ENCODE assay signal across 8 cellular contexts in genomic region chr9:2622361-2623045, GRCh38. TPM values are rescaled to one million over a fixed set of nuclear protein-coding genes. Genes with fewer than 3 reads are reported as not detected.
DNase-seq lines count a peak whose midpoint lies in the region; ATAC-seq and TF ChIP-seq lines count a peak whose summit lies in the region.

No MANE protein-coding gene starts in this region.

- no peaks in the 10 kb centered on the region for H3K36me3 ChIP-seq in right atrium auricular region
- H3K36me3 ChIP-seq in prostate gland: no peaks in the 10 kb centered on the region

- peaks cover 3% of the 10 kb centered on the region for H3K79me1 ChIP-seq in H9 (ENCODE audit: insufficient read depth, low read depth, low read length, poor library complexity, severe bottlenecking)

- no peak overlapping the region for H3T11ph ChIP-seq in H9 (ENCODE audit: low read length)

- H3K56ac ChIP-seq in H9 (ENCODE audit: insufficient read length, low read depth, low read length): no peak overlapping the region

- peaks cover 0 to 4% of the 10 kb centered on the region in 2 experiments; a peak in 2 of 5 replicates for H3K9me3 Mint-ChIP-seq in H9
- H3K9me3 Mint-ChIP-seq in activated naive CD4-positive, alpha-beta T cell treated with anti-CD3 and anti-CD28 coated beads, Interleukin-2, amount 50 U/mL, for 72 hours: peaks cover 0 to 4% of the 10 kb centered on the region in 2 donors

- no peaks in the 10 kb centered on the region for H3K9me3 ChIP-seq in H9 (ENCODE audit: control insufficient read depth, low read depth, low read length)
- H3K9me3 ChIP-seq in right atrium auricular region: no peaks in the 10 kb centered on the region
- H3K9me3 ChIP-seq in prostate gland: no peaks in the 10 kb centered on the region

- peak overlapping the region; percentile 70 for H3K18ac ChIP-seq in H9 (ENCODE audit: insufficient read length, low read depth, low read length)

- no peak overlapping the region for H2AK5ac ChIP-seq in H9 (ENCODE audit: insufficient read length, low read length)

- H3K4me1 Mint-ChIP-seq in H9: peaks cover 37 to 52% of the 10 kb centered on the region in 2 experiments

- peak overlapping the region; percentile 78 to 81 for H3K4me3 ChIP-seq in right atrium auricular region
- peak overlapping the region; percentile 56 to 73 for H3K4me3 ChIP-seq in prostate gland

- H4K91ac ChIP-seq in H9 (ENCODE audit: insufficient read length, low read depth, low read length): no peak overlapping the region

- H3K27ac ChIP-seq in H9 (ENCODE audit: insufficient read length, low read depth, low read length) (no peak overlapping the region), right atrium auricular region (peak overlapping the region; percentile 90 to 97), prostate gland (peak overlapping the region; percentile 78 to 86)

- H4K8ac ChIP-seq in H9 (replicated peaks; ENCODE audit: insufficient read length, low read depth, low read length): no peak overlapping the region

- no peak overlapping the region for H2BK15ac ChIP-seq in H9 (ENCODE audit: low read depth, low read length)

- WGBS in H9 (ENCODE audit: extremely low coverage, insufficient read length, low lambda C conversion rate): no CpG with 5 or more reads among the region's 74 CpGs
- WGBS in prostate gland: 1% methylated on average over 52 of the region's 74 CpGs

- H3K27me3 Mint-ChIP-seq in H9 (ENCODE audit: low read depth): peaks cover 40% of the 10 kb centered on the region

- no peak overlapping the region for H2BK120ac ChIP-seq in H9 (ENCODE audit: low read depth, low read length, poor library complexity, severe bottlenecking)

- TF ChIP-seq CTCF in H9 (conservative IDR thresholded peaks at IDR 0.05) (no peak), right atrium auricular region (IDR thresholded peaks at IDR 0.05) (no peak), prostate gland (IDR thresholded peaks at IDR 0.05) (no peak)

- no peak overlapping the region for H4K5ac ChIP-seq in H9 (ENCODE audit: insufficient read length, low read depth, low read length)

- H3K4ac ChIP-seq in H9 (ENCODE audit: low read depth, low read length): no peak overlapping the region

- peak overlapping the region; percentile 79 for H3K9ac ChIP-seq in H9 (ENCODE audit: extremely low read depth, insufficient read length, low read length)

- no peaks in the 10 kb centered on the region for H4K20me1 ChIP-seq in H9 (ENCODE audit: control insufficient read depth, insufficient read depth, insufficient read length)

- H2BK5ac ChIP-seq in H9 (ENCODE audit: insufficient read length, low read length): no peak overlapping the region

- H3K4me3 Mint-ChIP-seq in H9: peak overlapping the region; percentile 83 to 94

- H3K23ac ChIP-seq in H9 (ENCODE audit: insufficient read length, low read depth, low read length): no peak overlapping the region

- peak overlapping the region in 1 of 3 experiments; percentile 94; a peak in 2 of 7 replicates for H3K27ac Mint-ChIP-seq in H9
- H3K27ac Mint-ChIP-seq in activated naive CD4-positive, alpha-beta T cell treated with anti-CD3 and anti-CD28 coated beads, Interleukin-2, amount 50 U/mL, for 72 hours: peak overlapping the region in 1 of 2 donors; percentile 29

- H3K4me2 ChIP-seq in H9 (ENCODE audit: insufficient read depth, insufficient read length, low read length): peak overlapping the region; percentile 64

- TF ChIP-seq POLR2A in prostate gland (IDR thresholded peaks at IDR 0.05): no peak

- peaks cover 19% of the 10 kb centered on the region for H3K23me2 ChIP-seq in H9 (ENCODE audit: insufficient read length, low read depth, low read length, poor library complexity, severe bottlenecking)

- H3K27me3 ChIP-seq in H9 (ENCODE audit: insufficient read depth, low read length): 0 out of 2 replicates have a peak, but pooled peaks cover 2% of the 10 kb centered on the region
- H3K27me3 ChIP-seq in right atrium auricular region: no peaks in the 10 kb centered on the region
- no peaks in the 10 kb centered on the region for H3K27me3 ChIP-seq in prostate gland (replicated peaks; ENCODE audit: insufficient read depth)

- no peak overlapping the region for H2BK20ac ChIP-seq in H9 (ENCODE audit: low read depth, low read length, poor library complexity, severe bottlenecking)

- ATAC-seq in activated naive CD4-positive, alpha-beta T cell treated with anti-CD3 and anti-CD28 coated beads, Interleukin-2, amount 50 U/mL, for 72 hours: peak; percentile 11 to 42
- no peak for ATAC-seq in HG03469 (IDR thresholded peaks at IDR 0.05; ENCODE audit: unreplicated experiment)

- H3K79me2 ChIP-seq in H9 (ENCODE audit: insufficient read depth, low read length): peaks cover 25% of the 10 kb centered on the region

- H3K4me1 ChIP-seq in H9 (ENCODE audit: insufficient read depth, low read length): peaks cover 12% of the 10 kb centered on the region
- H3K4me1 ChIP-seq in right atrium auricular region: peaks cover 0 to 37% of the 10 kb centered on the region in 2 donors
- peaks cover 5% of the 10 kb centered on the region for H3K4me1 ChIP-seq in prostate gland (replicated peaks)

- peaks cover 5 to 17% (median 8%) of the 10 kb centered on the region in 3 experiments; a peak in 6 of 7 replicates for H3K36me3 Mint-ChIP-seq in H9 (ENCODE audit: insufficient read depth in 1 of 3, low read depth in 3 of 3)
- H3K36me3 Mint-ChIP-seq in activated naive CD4-positive, alpha-beta T cell treated with anti-CD3 and anti-CD28 coated beads, Interleukin-2, amount 50 U/mL, for 72 hours: peaks cover 14 to 27% of the 10 kb centered on the region in 2 donors

- H2BK12ac ChIP-seq in H9 (ENCODE audit: insufficient read length, low read depth, low read length): peak overlapping the region; percentile 94

- intact Hi-C loops in prostate gland (cut with DNase I): loop anchor here (2.0 to 10.0 kb wide), 7 partner anchors 42 to 468 kb away; no protein-coding TSS in a partner anchor

- DNase-seq in NCI-H2196 (lab: John Stamatoyannopoulos, UW; ENCODE audit: unreplicated experiment) (peak; percentile 67), NCI-H2196 treated with DMSO at 0.1 percent for 48 hours (lab: John Stamatoyannopoulos, UW; ENCODE audit: unreplicated experiment) (no peak), H9 (peak; percentile 39), NCI-H1105 treated with DMSO at 0.1 percent for 48 hours (lab: John Stamatoyannopoulos, UW) (peak; percentile 51), right atrium auricular region (ENCODE audit: low spot score) (no peak), prostate gland (ENCODE audit: low spot score) (no peak)
- DNase-seq in activated naive CD4-positive, alpha-beta T cell treated with anti-CD3 and anti-CD28 coated beads, Interleukin-2, amount 50 U/mL, for 72 hours (ENCODE audit: low spot score in 2 of 2): peak in 1 of 2 donors; percentile 48

- no peak overlapping the region for H2AFZ ChIP-seq in H9 (ENCODE audit: low read length)

- peak overlapping the region; percentile 53; the same call in 1 of the 2 replicates for H3K14ac ChIP-seq in H9 (ENCODE audit: insufficient read depth, low read length)

RNA-seq across cellular contexts. Expression of gene VLDLR, which starts 0.9 kb away (rescaled TPM):
- total RNA-seq in H9 (2021) (16.6 and 19.1 TPM in 2 replicates), right atrium auricular region (10 to 100 TPM; 45.3 to 66.9 TPM), prostate gland (10 to 100 TPM in 1 of 2 donors, 1 to 10 TPM in 1; 8.9 to 12.8 TPM)
- total RNA-seq in activated naive CD4-positive, alpha-beta T cell treated with anti-CD3 and anti-CD28 coated beads, Interleukin-2, amount 50 U/mL, for 72 hours: 10 to 100 TPM in 1 of 2 donors, under 1 TPM in 1; 0.98 to 11.9 TPM

Comparison
In these comparisons a context has a peak if more than half of its experiments do, and no peak if none do; other contexts are left out.
1. DNase-seq: peak in NCI-H2196 (single experiment), H9 (single experiment) and NCI-H1105 treated with DMSO at 0.1 percent for 48 hours (single experiment); none in NCI-H2196 treated with DMSO at 0.1 percent for 48 hours (single experiment), right atrium auricular region (single experiment) and prostate gland (single experiment).